ENCODE assay signal across 21 cellular contexts in the genomic region with DNA sequence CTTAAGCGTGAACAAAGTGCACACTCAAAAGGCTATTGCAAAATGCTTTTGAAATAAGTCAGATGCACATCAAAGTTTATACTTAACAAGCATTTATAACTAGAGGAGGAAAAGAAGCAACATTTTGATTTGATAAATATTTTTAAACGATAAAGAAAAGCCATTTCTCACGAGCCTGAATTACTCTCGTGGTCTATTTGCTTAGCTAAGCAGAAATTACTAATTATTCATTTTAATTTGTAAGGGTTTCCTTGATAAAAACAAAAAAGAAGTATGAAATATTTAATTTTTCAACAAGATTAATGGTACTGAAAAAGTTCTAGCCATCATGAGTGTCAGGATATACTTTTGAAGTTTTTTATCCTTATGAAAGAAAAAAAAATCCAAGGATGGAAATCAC.
"Had no signal": no experiment of that assay in that cellular context is flagged by ENCODE, and none has a peak within 500 bp of the region (broad histone marks: within the 10 kb centered on the region; RNA-seq: fewer than 3 reads in every experiment).

No MANE protein-coding gene starts in this region.

- ATAC-seq: foreskin keratinocyte; gastroesophageal sphincter; heart left ventricle; left cardiac atrium; left lung; left ventricle myocardium superior; lower lobe of right lung; mucosa of descending colon; naive thymus-derived CD8-positive, alpha-beta T cell had no signal

- H3K4me2 ChIP-seq: hepatocyte had no signal

- H3K9me3 ChIP-seq: colonic mucosa, esophagus muscularis mucosa, gastroesophageal sphincter, heart left ventricle, left lung, lower lobe of right lung, mucosa of descending colon had no signal

- H2AFZ ChIP-seq: hepatocyte had no signal

- DNase-seq: colonic mucosa; cortex of kidney; effector memory CD4-positive, alpha-beta T cell; foreskin keratinocyte; heart left ventricle; hypothalamus; left cardiac atrium; left lung; left ventricle myocardium superior; lower lobe of right lung; mesenchymal stem cell; mucosa of descending colon; naive B cell; naive thymus-derived CD8-positive, alpha-beta T cell had no signal

- H3K79me2 ChIP-seq: hepatocyte had no signal

- FAIRE-seq: endothelial cell of umbilical vein, frontal cortex, islet of Langerhans, keratinocyte had no signal

- H3K27ac ChIP-seq: colonic mucosa, esophagus muscularis mucosa, foreskin keratinocyte, gastroesophageal sphincter, heart left ventricle, hepatocyte, left lung, lower lobe of right lung had no signal

- H3K4me3 ChIP-seq: colonic mucosa, esophagus muscularis mucosa, gastroesophageal sphincter, heart left ventricle, hepatocyte, left lung, lower lobe of right lung, mucosa of descending colon had no signal

- H3K27me3 ChIP-seq: colonic mucosa, esophagus muscularis mucosa, foreskin keratinocyte, gastroesophageal sphincter, heart left ventricle, hepatocyte, left lung had no signal

- H3K4me1 ChIP-seq: colonic mucosa, esophagus muscularis mucosa, foreskin keratinocyte, gastroesophageal sphincter, left lung, lower lobe of right lung had no signal

- H3K36me3 ChIP-seq: colonic mucosa, esophagus muscularis mucosa, gastroesophageal sphincter, heart left ventricle, left lung, lower lobe of right lung had no signal
